Comparison of ENCODE assay signal across 8 cellular contexts in genomic region chr14:101761032-101761880, GRCh38. TPM values are rescaled to one million over a fixed set of nuclear protein-coding genes. Genes with fewer than 3 reads are reported as not detected.
DNase-seq lines count a peak whose midpoint lies in the region; ATAC-seq and TF ChIP-seq lines count a peak whose summit lies in the region.

TSS of gene PPP2R5C (plus strand) at chr14:101761709. CDS start at chr14:101761894, 185 bp downstream.

- peak within 1 kb of the TSS; percentile 85 to 94 for H3K18ac ChIP-seq in mesenchymal stem cell (ENCODE audit: low read depth in 1 of 2, low read length in 2 of 2)

- H3K23ac ChIP-seq in mesenchymal stem cell (ENCODE audit: low read length in 2 of 2), result no peak within 1 kb of the TSS

- no peak within 1 kb of the TSS for H2BK15ac ChIP-seq in mesenchymal stem cell (ENCODE audit: low read depth, poor library complexity, severe bottlenecking)

- peak within 1 kb of the TSS in 1 of 2 experiments; percentile 8 for H3K4ac ChIP-seq in mesenchymal stem cell (ENCODE audit: low read depth in 1 of 2, low read length in 2 of 2)

- peak; percentile 62 for ATAC-seq in GM19455 (IDR thresholded peaks at IDR 0.05; ENCODE audit: unreplicated experiment)

- peak within 1 kb of the TSS; percentile 84 for H2AFZ ChIP-seq in mesenchymal stem cell (ENCODE audit: low read depth, low read length)

- DNase-seq in CD1c-positive myeloid dendritic cell (ENCODE audit: extremely low spot score) (peak; percentile 94), HL-60 (ENCODE audit: low read depth in 1 of 2, low spot score in 1 of 2) (peak; percentile 81 to 86), NOMO-1 treated with DMSO at 0.1 percent for 48 hours (lab: John Stamatoyannopoulos, UW; ENCODE audit: unreplicated experiment) (peak; percentile 71), mesenchymal stem cell (peak; percentile 93)
- DNase-seq in activated CD8-positive, alpha-beta memory T cell treated with anti-CD3 and anti-CD28 coated beads for 4 hours (ENCODE audit: low read depth in 2 of 2), result peak; percentile 69 to 75
- DNase-seq in effector memory CD4-positive, alpha-beta T cell, result peak; percentile 80 to 85 (median 84)
- DNase-seq in stimulated activated CD8-positive, alpha-beta memory T cell treated with anti-CD3 and anti-CD28 coated beads, Interleukin-12 subunit alpha, Interleukin-12 subunit beta, amount 100 ng/mL, for 1 hour (ENCODE audit: low read depth), result peak; percentile 77

- peak within 1 kb of the TSS; percentile 98 for H4K8ac ChIP-seq in mesenchymal stem cell (ENCODE audit: low read length)

- peak within 1 kb of the TSS; percentile 91 for H3K4me2 ChIP-seq in mesenchymal stem cell (ENCODE audit: low read length, poor library complexity, severe bottlenecking)

- peak within 1 kb of the TSS in 1 of 2 experiments; percentile 48 for H2BK12ac ChIP-seq in mesenchymal stem cell (ENCODE audit: low read length in 2 of 2)

- peaks cover 12% of the 10 kb centered on the region for H3K79me1 ChIP-seq in mesenchymal stem cell (replicated peaks; ENCODE audit: low read length, poor library complexity, severe bottlenecking)

- WGBS in mesenchymal stem cell, result 1% methylated on average over 40 of the region's 110 CpGs

- H3K27me3 ChIP-seq in HL-60 (ENCODE audit: insufficient read depth, poor library complexity, severe bottlenecking), result peaks cover 4% of the 10 kb centered on the region
- H3K27me3 ChIP-seq in effector memory CD4-positive, alpha-beta T cell (replicated peaks; ENCODE audit: control insufficient read depth, insufficient read depth, low read length, poor library complexity, severe bottlenecking), result no peaks in the 10 kb centered on the region
- H3K27me3 ChIP-seq in mesenchymal stem cell (ENCODE audit: control insufficient read depth in 1 of 2, insufficient read depth in 1 of 2, low read length in 2 of 2), result peaks cover 7 to 14% of the 10 kb centered on the region in 2 experiments

- H3K27ac ChIP-seq in HL-60 (replicated peaks), result peak within 1 kb of the TSS; percentile 77
- peak within 1 kb of the TSS; percentile 86 for H3K27ac ChIP-seq in effector memory CD4-positive, alpha-beta T cell (ENCODE audit: insufficient read depth, low read length, poor library complexity, severe bottlenecking)
- peak within 1 kb of the TSS; percentile 83 for H3K27ac ChIP-seq in mesenchymal stem cell (ENCODE audit: low read length, poor library complexity, severe bottlenecking)

- H2BK5ac ChIP-seq in mesenchymal stem cell (ENCODE audit: low read depth, low read length, poor library complexity, severe bottlenecking), result no peak within 1 kb of the TSS

- H3K36me3 ChIP-seq in effector memory CD4-positive, alpha-beta T cell (ENCODE audit: control insufficient read depth, insufficient read depth, low read length), result peaks cover 9% of the 10 kb centered on the region
- H3K36me3 ChIP-seq in mesenchymal stem cell (ENCODE audit: control insufficient read depth in 1 of 2, insufficient read depth in 2 of 2, low read depth in 1 of 2, low read length in 2 of 2), result peaks cover 12 to 22% of the 10 kb centered on the region in 2 experiments

- peak within 1 kb of the TSS; percentile 72 for H4K91ac ChIP-seq in mesenchymal stem cell (ENCODE audit: low read length)

- no peak for TF ChIP-seq CTCF in HL-60 (IDR thresholded peaks at IDR 0.05; ENCODE audit: insufficient read depth, low read length)

- peak within 1 kb of the TSS in 1 of 2 experiments; percentile 41 for H3K14ac ChIP-seq in mesenchymal stem cell (ENCODE audit: low read length in 2 of 2)

- peaks cover 11% of the 10 kb centered on the region for H3K4me1 ChIP-seq in effector memory CD4-positive, alpha-beta T cell (ENCODE audit: control insufficient read depth, insufficient read depth, low read length, poor library complexity, severe bottlenecking)
- H3K4me1 ChIP-seq in mesenchymal stem cell (ENCODE audit: control insufficient read depth, insufficient read depth, low read depth, low read length), result peaks cover 3% of the 10 kb centered on the region

- H3K9ac ChIP-seq in mesenchymal stem cell (ENCODE audit: low read length), result peak within 1 kb of the TSS; percentile 86

- H2AK5ac ChIP-seq in mesenchymal stem cell (ENCODE audit: low read length, severe bottlenecking), result no peak within 1 kb of the TSS

- H3K4me3 ChIP-seq in HL-60 (replicated peaks; ENCODE audit: insufficient read depth, low read length) (peak within 1 kb of the TSS; percentile 90), mesenchymal stem cell (ENCODE audit: insufficient read depth in 1 of 2, low read depth in 1 of 2, low read length in 2 of 2) (peak within 1 kb of the TSS; percentile 87 to 94)
- H3K4me3 ChIP-seq in effector memory CD4-positive, alpha-beta T cell (ENCODE audit: insufficient read depth, low read depth, low read length, poor library complexity, severe bottlenecking), result peak within 1 kb of the TSS; percentile 93

- no peaks in the 10 kb centered on the region for H3K9me3 ChIP-seq in effector memory CD4-positive, alpha-beta T cell (ENCODE audit: control insufficient read depth, low read length)
- no peaks in the 10 kb centered on the region for H3K9me3 ChIP-seq in mesenchymal stem cell (ENCODE audit: control insufficient read depth, low read length)

- no peak within 1 kb of the TSS for H2BK120ac ChIP-seq in mesenchymal stem cell (ENCODE audit: low read depth, low read length)

RNA-seq across cellular contexts. Expression of gene PPP2R5C, which starts in this region (rescaled TPM):
- 131 TPM for polyA plus RNA-seq in mesenchymal stem cell (2013, experiment 1 of 2)
- 141 TPM for polyA plus RNA-seq in mesenchymal stem cell (2013, experiment 2 of 2)

Comparison
In these comparisons a context has a peak if more than half of its experiments do, and no peak if none do; other contexts are left out.
1. Peak in every context shown above with its lines: DNase-seq, ATAC-seq, H3K4me3 ChIP-seq and H3K27ac ChIP-seq.